In the genomic region with DNA sequence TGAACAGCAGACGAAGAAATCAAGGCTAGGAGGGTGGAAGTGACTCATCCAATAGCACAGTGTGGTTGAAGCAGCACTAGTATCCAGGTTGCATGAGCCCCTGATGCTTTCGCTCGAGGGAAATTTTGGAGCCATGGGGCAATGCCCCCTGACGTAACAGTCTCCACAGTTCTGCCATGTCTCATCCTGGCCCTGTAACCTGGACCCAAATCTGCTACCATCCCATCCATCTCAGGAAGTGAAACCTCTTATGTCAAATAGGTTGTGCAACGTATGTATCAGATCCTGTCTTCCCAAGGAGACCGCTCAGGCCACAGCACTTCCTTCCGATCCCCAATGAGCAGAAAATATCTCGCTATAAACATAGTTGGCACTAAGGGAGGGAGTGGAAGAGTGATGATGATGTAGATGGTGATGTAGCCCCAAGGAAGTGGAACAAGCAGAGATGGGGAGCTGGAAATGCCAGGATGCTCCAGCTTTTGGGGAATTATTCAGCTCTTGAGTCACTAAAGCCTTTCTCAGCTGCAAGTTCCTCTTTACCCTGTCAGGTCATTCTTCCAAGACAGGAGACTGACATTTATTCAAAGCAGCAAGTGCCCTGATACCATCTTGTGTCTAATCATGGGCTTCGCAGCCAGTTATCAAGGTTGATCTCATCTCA, we compare ENCODE assay signal across 18 cellular contexts. TPM values are rescaled to one million over a fixed set of nuclear protein-coding genes. Genes with fewer than 3 reads are reported as not detected.
A peak's percentile ranks its signal among the peaks of the same experiment; 100 is the strongest.
DNase-seq lines count a peak whose midpoint lies in the region; ATAC-seq and TF ChIP-seq lines count a peak whose summit lies in the region.
"Had no signal": no experiment of that assay in that cellular context is flagged by ENCODE, and none has a peak within 500 bp of the region (broad histone marks: within the 10 kb centered on the region; RNA-seq: fewer than 3 reads in every experiment).

No MANE protein-coding gene starts in this region.

- H3K27me3 ChIP-seq in SK-N-SH (ENCODE audit: insufficient read depth) (peaks cover 22% of the 10 kb centered on the region; the same call in 1 of the 2 replicates), gastroesophageal sphincter (no peaks in the 10 kb centered on the region), spleen (replicated peaks in 1 of 7) (no peaks in the 10 kb centered on the region)
- H3K27me3 ChIP-seq in CD4-positive, alpha-beta memory T cell (ENCODE audit: insufficient read depth, low read length): no peaks in the 10 kb centered on the region
- H3K27me3 ChIP-seq: neural progenitor cell had no signal

- no peaks in the 10 kb centered on the region for H3F3A ChIP-seq in SK-N-SH (replicated peaks; ENCODE audit: insufficient read depth)

- no peak for TF ChIP-seq RAD21 in SK-N-SH (IDR thresholded peaks at IDR 0.05; ENCODE audit: low read length)

- 0 out of 2 replicates have a peak overlapping the region, but pooled peaks have one; percentile 22 for H3K4me2 ChIP-seq in SK-N-SH
- H3K4me2 ChIP-seq: neural progenitor cell had no signal

- no peak overlapping the region for H2AFZ ChIP-seq in SK-N-SH (ENCODE audit: low read depth)
- H2AFZ ChIP-seq: neural progenitor cell had no signal

- TF ChIP-seq CTCF in SK-N-SH (IDR thresholded peaks at IDR 0.05) (no peak), gastroesophageal sphincter (IDR thresholded peaks at IDR 0.05) (no peak), spleen (IDR thresholded peaks at IDR 0.05 in 8 of 11, conservative IDR thresholded peaks at IDR 0.05 in 3 of 11) (no peak)

- H3K9me3 ChIP-seq in SK-N-SH: no peaks in the 10 kb centered on the region
- no peaks in the 10 kb centered on the region for H3K9me3 ChIP-seq in gastroesophageal sphincter
- no peaks in the 10 kb centered on the region for H3K9me3 ChIP-seq in spleen
- H3K9me3 ChIP-seq in CD4-positive, alpha-beta memory T cell (ENCODE audit: control insufficient read depth in 1 of 2, low read length in 2 of 2): no peaks in the 10 kb centered on the region
- H3K9me3 ChIP-seq: thoracic aorta had no signal

- H4K20me1 ChIP-seq in SK-N-SH (ENCODE audit: insufficient read depth): no peaks in the 10 kb centered on the region

- no peaks in the 10 kb centered on the region for H3K36me3 Mint-ChIP-seq in CD4-positive, alpha-beta memory T cell
- H3K36me3 Mint-ChIP-seq: neural progenitor cell had no signal

- no peak overlapping the region for H3K9ac ChIP-seq in SK-N-SH
- H3K9ac ChIP-seq: neural progenitor cell had no signal

- no peaks in the 10 kb centered on the region for H3K9me3 Mint-ChIP-seq in CD4-positive, alpha-beta memory T cell
- H3K9me3 Mint-ChIP-seq: activated CD4-positive, alpha-beta T cell treated with anti-CD3 and anti-CD28 coated beads, Interleukin-2, amount 10 ng/mL, durations not matched to agents 24 days and 14 days; neural progenitor cell had no signal

- H3K4me3 ChIP-seq in SK-N-SH (ENCODE audit: low read depth in 2 of 2, low read length in 1 of 2) (no peak overlapping the region), gastroesophageal sphincter (no peak overlapping the region), spleen (no peak overlapping the region)
- H3K4me3 ChIP-seq in CD4-positive, alpha-beta memory T cell (ENCODE audit: low read length in 2 of 2): no peak overlapping the region
- H3K4me3 ChIP-seq: neural progenitor cell, thoracic aorta had no signal

- no peak overlapping the region for H3K4me3 Mint-ChIP-seq in CD4-positive, alpha-beta memory T cell
- H3K4me3 Mint-ChIP-seq: activated CD4-positive, alpha-beta T cell treated with anti-CD3 and anti-CD28 coated beads, Interleukin-2, amount 10 ng/mL, durations not matched to agents 24 days and 14 days; neural progenitor cell had no signal

- peaks cover 9 to 21% of the 10 kb centered on the region in 2 donors for H3K27me3 Mint-ChIP-seq in CD4-positive, alpha-beta memory T cell

- no peak for ATAC-seq in SK-N-SH treated with all-trans-retinoic acid at 6 μM for 48 hours
- ATAC-seq in gastroesophageal sphincter: peak; percentile 35
- ATAC-seq in GM19328 (IDR thresholded peaks at IDR 0.05; ENCODE audit: unreplicated experiment): no peak

- intact Hi-C loops in spleen (cut with DNase I; ENCODE audit: low total_unique reads): no loop called here
- intact Hi-C loops in CD4-positive, alpha-beta memory T cell (cut with micrococcal nuclease): no loop called here

- POLR2A ChIA-PET in SK-N-SH (lab: Yijun Ruan, JAX): no interaction called here
- POLR2A ChIA-PET in CD4-positive, alpha-beta memory T cell (lab: Charles Lee; ENCODE audit: partially characterized antibody): no interaction called here

- no peak for TF ChIP-seq POLR2A in gastroesophageal sphincter (IDR thresholded peaks at IDR 0.05)
- TF ChIP-seq POLR2A in spleen (IDR thresholded peaks at IDR 0.05): no peak

- no peaks in the 10 kb centered on the region for H3K9me2 ChIP-seq in SK-N-SH

- CTCF ChIA-PET in SK-N-SH (lab: Yijun Ruan, JAX): interaction anchor here (1.4 kb wide), 1 partner anchor 11 kb away, joined by 3 read pairs; no protein-coding TSS in a partner anchor
- CTCF ChIA-PET in CD4-positive, alpha-beta memory T cell (lab: Charles Lee; ENCODE audit: partially characterized antibody): no interaction called here

- no peak overlapping the region for H3K27ac ChIP-seq in SK-N-SH (ENCODE audit: low read depth in 2 of 2, low read length in 1 of 2)
- no peak overlapping the region for H3K27ac ChIP-seq in gastroesophageal sphincter
- H3K27ac ChIP-seq in spleen: peak overlapping the region in 5 of 8 donors; percentile 38 to 92 (median 82)
- H3K27ac ChIP-seq in CD4-positive, alpha-beta memory T cell (ENCODE audit: low read depth, low read length): no peak overlapping the region
- H3K27ac ChIP-seq: 22Rv1, neural progenitor cell, thoracic aorta had no signal

- H3K27ac Mint-ChIP-seq in CD4-positive, alpha-beta memory T cell: no peak overlapping the region
- H3K27ac Mint-ChIP-seq: activated CD4-positive, alpha-beta T cell treated with anti-CD3 and anti-CD28 coated beads, Interleukin-2, amount 10 ng/mL, durations not matched to agents 24 days and 14 days; neural progenitor cell had no signal

- WGBS in SK-N-SH (ENCODE audit: low lambda C conversion rate): 22% methylated on average over 9 of the region's 9 CpGs
- WGBS in gastroesophageal sphincter (ENCODE audit: low coverage in 1 of 2), 2 donors: 82 to 92% methylated on average over 7 to 8 of the region's 9 CpGs
- WGBS in spleen, 5 donors: 50 to 74% (median 58%) methylated on average over 9 of the region's 9 CpGs

- no peaks in the 10 kb centered on the region for H3K4me1 Mint-ChIP-seq in CD4-positive, alpha-beta memory T cell
- H3K4me1 Mint-ChIP-seq: neural progenitor cell had no signal

- no peaks in the 10 kb centered on the region; a peak in 1 of 4 replicates for H3K4me1 ChIP-seq in SK-N-SH (ENCODE audit: control insufficient read depth in 1 of 2, insufficient read depth in 2 of 2, low read depth in 1 of 2, low read length in 1 of 2)
- peaks cover 0 to 8% (median 0%) of the 10 kb centered on the region in 3 donors for H3K4me1 ChIP-seq in gastroesophageal sphincter
- peaks cover 8 to 86% (median 56%) of the 10 kb centered on the region in 6 donors for H3K4me1 ChIP-seq in spleen
- no peaks in the 10 kb centered on the region for H3K4me1 ChIP-seq in CD4-positive, alpha-beta memory T cell (ENCODE audit: insufficient read depth, low read length)

- DNase-seq in SK-N-SH: no peak
- peak; percentile 30 for DNase-seq in SKM-1 (lab: John Stamatoyannopoulos, UW; ENCODE audit: unreplicated experiment)
- DNase-seq in spleen: no peak
- no peak for DNase-seq in stimulated activated CD4-positive, alpha-beta T cell treated with anti-CD3 and anti-CD28 coated beads, Interleukin-15, amount 100 ng/mL, for 24 hours
- DNase-seq in CD4-positive, alpha-beta memory T cell: no peak
- DNase-seq: activated CD4-positive, alpha-beta T cell treated with anti-CD3 and anti-CD28 coated beads, Interleukin-2, amount 10 ng/mL, durations not matched to agents 24 days and 14 days; effector CD8-positive, alpha-beta T cell; NCI-H2171 treated with DMSO at 0.1 percent for 48 hours; NK-92 treated with Interleukin-12 subunit alpha and Interleukin-12 subunit beta, amount 100 ng/mL, for 24 hours; small intestine; T-helper 1 cell had no signal

- TF ChIP-seq EP300 in SK-N-SH (IDR thresholded peaks at IDR 0.05; ENCODE audit: borderline replicate concordance in 1 of 2, low read depth in 1 of 2, low read length in 1 of 2) (no peak), gastroesophageal sphincter (IDR thresholded peaks at IDR 0.05) (no peak)

- H3K36me3 ChIP-seq in SK-N-SH (replicated peaks in 1 of 2; ENCODE audit: control insufficient read depth in 1 of 2, insufficient read depth in 2 of 2, low read length in 1 of 2) (no peaks in the 10 kb centered on the region), gastroesophageal sphincter (no peaks in the 10 kb centered on the region), spleen (no peaks in the 10 kb centered on the region)
- no peaks in the 10 kb centered on the region for H3K36me3 ChIP-seq in CD4-positive, alpha-beta memory T cell (ENCODE audit: insufficient read depth, low read length)
- H3K36me3 ChIP-seq: neural progenitor cell, thoracic aorta had no signal

- H3K79me2 ChIP-seq in SK-N-SH (ENCODE audit: insufficient read depth): no peaks in the 10 kb centered on the region

TF ChIP-seq in SK-N-SH, 30 proteins besides CTCF, POLR2A, EP300 and RAD21 (continues in another document):
- TF ChIP-seq GATA2 (CRISPR knock-in tag; IDR thresholded peaks at IDR 0.05) (no peak), NRF1 (IDR thresholded peaks at IDR 0.05; ENCODE audit: low read depth, low read length) (no peak), RFX5 (IDR thresholded peaks at IDR 0.05; ENCODE audit: low read length) (no peak)

TF ChIP-seq in SK-N-SH treated with all-trans-retinoic acid at 6 μM for 48 hours, 23 proteins besides CTCF, POLR2A, EP300 and RAD21 (continues in another document):
- TF ChIP-seq GLIS3 (CRISPR knock-in tag; IDR thresholded peaks at IDR 0.05) (no peak), ZC3H10 (CRISPR knock-in tag; IDR thresholded peaks at IDR 0.05) (no peak), ZNF565 (CRISPR knock-in tag; conservative IDR thresholded peaks at IDR 0.05; ENCODE audit: low read depth) (no peak), ZNF8 (CRISPR knock-in tag; IDR thresholded peaks at IDR 0.05) (no peak), ZNF70 (CRISPR knock-in tag; IDR thresholded peaks at IDR 0.05) (no peak)

RNA-seq across cellular contexts. Expression of a gene that starts 3.0 kb away (rescaled TPM):
- polyA plus RNA-seq in SK-N-SH (2012; rRNA removed) (0.25 and 0.60 TPM in 2 replicates), spleen (1 to 10 TPM; 3.4 to 5.4 (median 5.1) TPM)
- polyA plus RNA-seq in SK-N-SH (2012; cell fraction: cytosol; rRNA removed): 0.21 and 0.30 TPM in 2 replicates
- 0.69 and 0.92 TPM in 2 replicates for polyA plus RNA-seq in SK-N-SH (2012; cell fraction: nucleus; rRNA removed)
- total RNA-seq in gastroesophageal sphincter (1 to 10 TPM in 2 of 4 donors, not detected in 2; 2.7 to 3.2 TPM), spleen (10 to 100 TPM in 6 of 7 donors, 1 to 10 TPM in 1; 6.9 to 81.9 (median 16.1) TPM)
- total RNA-seq in CD4-positive, alpha-beta memory T cell: 1 to 10 TPM in 1 of 2 experiments, under 1 TPM in 1; 0.81 to 1.3 TPM
- polyA plus RNA-seq in CD4-positive, alpha-beta memory T cell: not detected
- total RNA-seq: astrocyte had no signal

RNA-seq across cellular contexts. Expression of a gene that starts 55.2 kb away (rescaled TPM):
- polyA plus RNA-seq in SK-N-SH (2012; rRNA removed) (not detected in 2 replicates), spleen (1 to 10 TPM in 1 of 3 donors, under 1 TPM in 2; 0.21 to 1.6 (median 0.67) TPM)
- polyA plus RNA-seq in SK-N-SH (2012; cell fraction: cytosol; rRNA removed): 0.01 and 0.03 TPM in 2 replicates
- not detected in 2 replicates for polyA plus RNA-seq in SK-N-SH (2012; cell fraction: nucleus; rRNA removed)
- total RNA-seq in gastroesophageal sphincter (not detected), spleen (under 1 TPM in 5 of 7 donors, not detected in 2; 0.22 to 0.98 (median 0.70) TPM)
- total RNA-seq in CD4-positive, alpha-beta memory T cell: under 1 TPM in 1 of 2 experiments, not detected in 1; 0.15 TPM
- polyA plus RNA-seq in CD4-positive, alpha-beta memory T cell: not detected

Comparison
In these comparisons a context has a peak if more than half of its experiments do, and no peak if none do; other contexts are left out.
1. H3K27ac ChIP-seq: peak in spleen (5 of 8); none in SK-N-SH (0 of 2), gastroesophageal sphincter (0 of 4) and CD4-positive, alpha-beta memory T cell (single experiment).